In the genomic region with DNA sequence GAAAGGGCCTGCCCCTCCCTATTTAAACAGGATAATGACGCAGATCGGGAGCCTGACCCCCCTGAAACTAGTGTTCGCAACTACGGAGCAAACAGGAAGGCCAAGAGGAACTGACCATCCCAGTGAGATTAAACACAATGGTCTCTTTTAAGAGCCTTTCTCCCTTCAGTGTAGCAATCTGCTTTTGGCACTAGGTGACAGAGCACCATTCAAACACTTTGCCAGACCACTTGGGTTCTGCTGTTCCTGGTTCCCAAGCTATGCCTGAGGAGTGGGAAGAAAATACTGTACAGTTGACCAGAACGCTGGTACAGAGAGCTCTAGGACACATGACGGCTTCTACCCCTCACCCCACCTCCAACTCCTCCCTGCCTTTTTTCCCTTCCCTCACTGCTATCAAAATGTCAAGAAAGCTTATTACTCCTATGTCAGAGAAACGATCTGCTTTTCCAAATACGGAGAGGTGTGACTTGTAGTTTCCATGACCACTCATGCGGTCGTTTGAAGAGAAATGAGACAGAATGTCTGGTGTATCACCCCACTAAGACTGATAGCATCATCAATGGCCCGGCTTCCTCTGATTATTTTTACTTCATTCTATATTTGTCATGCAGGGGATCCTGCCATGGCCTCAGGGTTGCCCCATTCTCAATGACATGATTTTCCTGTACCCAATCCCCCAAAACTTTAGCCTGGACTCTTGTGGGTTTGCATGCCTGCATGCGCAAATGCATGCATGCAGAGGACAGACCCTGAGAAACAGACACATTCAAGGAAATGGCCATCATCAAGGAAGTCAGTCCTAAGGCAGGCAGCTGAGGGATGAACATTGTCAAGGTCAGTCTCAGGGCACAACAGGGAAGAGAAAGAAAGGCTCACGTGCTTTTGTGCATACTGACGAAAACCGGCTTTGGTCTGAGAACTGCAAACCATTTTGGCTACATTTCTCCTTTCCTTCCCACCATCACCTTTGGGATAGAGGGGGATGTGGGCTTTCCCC, we compare ENCODE assay signal across 1 cellular context.
TF ChIP-seq lines count a peak whose summit lies in the region.

No MANE protein-coding gene starts in this region.

TF ChIP-seq in HepG2, 621 proteins besides CTCF, POLR2A, EP300 and RAD21 (continued from another document and continues in another):
- TF ChIP-seq ZNF720 (CRISPR knock-in tag; IDR thresholded peaks at IDR 0.05) (no peak), RXRA (CRISPR knock-in tag; IDR thresholded peaks at IDR 0.05) (peak; percentile 82; the same call in 1 of the 2 replicates), ZNF263 (CRISPR knock-in tag; IDR thresholded peaks at IDR 0.05) (no peak; the same call in none of the 2 replicates), GTF2F1 (IDR thresholded peaks at IDR 0.05; ENCODE audit: low read length) (no peak), ZIK1 (CRISPR knock-in tag; IDR thresholded peaks at IDR 0.05; ENCODE audit: borderline replicate concordance, low read depth) (0 out of 2 replicates have a peak, but pooled peaks have one; percentile 78), FOXA1 (IDR thresholded peaks at IDR 0.05) (no peak), FOXA1 (CRISPR knock-in tag; IDR thresholded peaks at IDR 0.05) (peak; percentile 80), SETDB1 (CRISPR knock-in tag; IDR thresholded peaks at IDR 0.05; ENCODE audit: borderline replicate concordance) (no peak), PRPF4 (IDR thresholded peaks at IDR 0.05; ENCODE audit: low read depth, low read length, poor library complexity, severe bottlenecking) (no peak), KLF6 (CRISPR knock-in tag; IDR thresholded peaks at IDR 0.05) (no peak), ZNF556 (CRISPR knock-in tag; IDR thresholded peaks at IDR 0.05; ENCODE audit: borderline replicate concordance) (peak; percentile 81; the same call in 1 of the 2 replicates), ZKSCAN8 (CRISPR knock-in tag; IDR thresholded peaks at IDR 0.05; ENCODE audit: borderline replicate concordance) (peak; percentile 50; the same call in 1 of the 2 replicates), ZNF205 (CRISPR knock-in tag; IDR thresholded peaks at IDR 0.05) (peak; percentile 52; the same call in 1 of the 2 replicates), CAMTA2 (CRISPR knock-in tag; IDR thresholded peaks at IDR 0.05; ENCODE audit: borderline replicate concordance) (no peak), SMARCE1 (IDR thresholded peaks at IDR 0.05; ENCODE audit: borderline replicate concordance) (no peak), ZFP36L2 (CRISPR knock-in tag; IDR thresholded peaks at IDR 0.05) (no peak), HOXD1 (CRISPR knock-in tag; IDR thresholded peaks at IDR 0.05) (0 out of 2 replicates have a peak, but pooled peaks have one; percentile 23), NRL (CRISPR knock-in tag; IDR thresholded peaks at IDR 0.05; ENCODE audit: borderline replicate concordance) (no peak), ZNF557 (CRISPR knock-in tag; IDR thresholded peaks at IDR 0.05) (no peak; the same call in 1 of the 2 replicates), MAZ (IDR thresholded peaks at IDR 0.05; ENCODE audit: borderline replicate concordance, low read depth, low read length) (peak; percentile 37; the same call in 1 of the 2 replicates), MAZ (CRISPR knock-in tag; IDR thresholded peaks at IDR 0.05; ENCODE audit: low read depth) (peak; percentile 24; the same call in 1 of the 2 replicates), ZNF432 (CRISPR knock-in tag; IDR thresholded peaks at IDR 0.05; ENCODE audit: borderline replicate concordance) (no peak), SNRNP70 (IDR thresholded peaks at IDR 0.05; ENCODE audit: low read depth, low read length) (no peak), NONO (IDR thresholded peaks at IDR 0.05) (no peak), NONO (CRISPR knock-in tag; conservative IDR thresholded peaks at IDR 0.05) (peak; percentile 77; the same call in 1 of the 2 replicates), ATF7 (IDR thresholded peaks at IDR 0.05) (no peak; the same call in 1 of the 2 replicates), ATF7 (CRISPR knock-in tag; IDR thresholded peaks at IDR 0.05) (peak; percentile 80; the same call in 1 of the 2 replicates), ETV6 (CRISPR knock-in tag; conservative IDR thresholded peaks at IDR 0.05) (peak; percentile 73; the same call in 1 of the 2 replicates), MYC (CRISPR knock-in tag; IDR thresholded peaks at IDR 0.05; ENCODE audit: borderline replicate concordance) (peak; percentile 25; the same call in 1 of the 2 replicates), U2AF1 (optimal IDR thresholded peaks at IDR 0.05; ENCODE audit: low read depth, low read length) (peak; percentile 35), MED1 (CRISPR knock-in tag; IDR thresholded peaks at IDR 0.05) (peak; percentile 96), HMG20B (CRISPR knock-in tag; conservative IDR thresholded peaks at IDR 0.05) (0 out of 2 replicates have a peak, but pooled peaks have one; percentile 71), NFIC (IDR thresholded peaks at IDR 0.05; ENCODE audit: low read length) (peak; percentile 61; the same call in 1 of the 2 replicates)
- TF ChIP-seq, protein P1, sequence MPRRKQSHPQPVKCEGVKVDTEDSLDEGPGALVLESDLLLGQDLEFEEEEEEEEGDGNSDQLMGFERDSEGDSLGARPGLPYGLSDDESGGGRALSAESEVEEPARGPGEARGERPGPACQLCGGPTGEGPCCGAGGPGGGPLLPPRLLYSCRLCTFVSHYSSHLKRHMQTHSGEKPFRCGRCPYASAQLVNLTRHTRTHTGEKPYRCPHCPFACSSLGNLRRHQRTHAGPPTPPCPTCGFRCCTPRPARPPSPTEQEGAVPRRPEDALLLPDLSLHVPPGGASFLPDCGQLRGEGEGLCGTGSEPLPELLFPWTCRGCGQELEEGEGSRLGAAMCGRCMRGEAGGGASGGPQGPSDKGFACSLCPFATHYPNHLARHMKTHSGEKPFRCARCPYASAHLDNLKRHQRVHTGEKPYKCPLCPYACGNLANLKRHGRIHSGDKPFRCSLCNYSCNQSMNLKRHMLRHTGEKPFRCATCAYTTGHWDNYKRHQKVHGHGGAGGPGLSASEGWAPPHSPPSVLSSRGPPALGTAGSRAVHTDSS (CRISPR knock-in tag; conservative IDR thresholded peaks at IDR 0.05) = no peak
- TF ChIP-seq, protein P2, sequence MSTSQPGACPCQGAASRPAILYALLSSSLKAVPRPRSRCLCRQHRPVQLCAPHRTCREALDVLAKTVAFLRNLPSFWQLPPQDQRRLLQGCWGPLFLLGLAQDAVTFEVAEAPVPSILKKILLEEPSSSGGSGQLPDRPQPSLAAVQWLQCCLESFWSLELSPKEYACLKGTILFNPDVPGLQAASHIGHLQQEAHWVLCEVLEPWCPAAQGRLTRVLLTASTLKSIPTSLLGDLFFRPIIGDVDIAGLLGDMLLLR (CRISPR knock-in tag; IDR thresholded peaks at IDR 0.05) = no peak
- TF ChIP-seq, protein P3, sequence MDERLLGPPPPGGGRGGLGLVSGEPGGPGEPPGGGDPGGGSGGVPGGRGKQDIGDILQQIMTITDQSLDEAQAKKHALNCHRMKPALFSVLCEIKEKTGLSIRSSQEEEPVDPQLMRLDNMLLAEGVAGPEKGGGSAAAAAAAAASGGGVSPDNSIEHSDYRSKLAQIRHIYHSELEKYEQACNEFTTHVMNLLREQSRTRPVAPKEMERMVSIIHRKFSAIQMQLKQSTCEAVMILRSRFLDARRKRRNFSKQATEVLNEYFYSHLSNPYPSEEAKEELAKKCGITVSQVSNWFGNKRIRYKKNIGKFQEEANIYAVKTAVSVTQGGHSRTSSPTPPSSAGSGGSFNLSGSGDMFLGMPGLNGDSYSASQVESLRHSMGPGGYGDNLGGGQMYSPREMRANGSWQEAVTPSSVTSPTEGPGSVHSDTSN (CRISPR knock-in tag; IDR thresholded peaks at IDR 0.05) = peak; percentile 60; the same call in 1 of the 2 replicates
- TF ChIP-seq, protein P4, sequence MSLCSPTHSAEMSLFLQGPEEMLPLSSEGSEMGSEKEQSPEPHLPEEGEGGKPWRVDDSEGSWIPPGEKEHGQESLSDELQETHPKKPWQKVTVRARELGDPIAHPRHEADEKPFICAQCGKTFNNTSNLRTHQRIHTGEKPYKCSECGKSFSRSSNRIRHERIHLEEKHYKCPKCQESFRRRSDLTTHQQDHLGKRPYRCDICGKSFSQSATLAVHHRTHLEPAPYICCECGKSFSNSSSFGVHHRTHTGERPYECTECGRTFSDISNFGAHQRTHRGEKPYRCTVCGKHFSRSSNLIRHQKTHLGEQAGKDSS (CRISPR knock-in tag; IDR thresholded peaks at IDR 0.05; ENCODE audit: borderline replicate concordance, low read depth) = peak; percentile 66; the same call in 1 of the 2 replicates
- TF ChIP-seq, protein P5, sequence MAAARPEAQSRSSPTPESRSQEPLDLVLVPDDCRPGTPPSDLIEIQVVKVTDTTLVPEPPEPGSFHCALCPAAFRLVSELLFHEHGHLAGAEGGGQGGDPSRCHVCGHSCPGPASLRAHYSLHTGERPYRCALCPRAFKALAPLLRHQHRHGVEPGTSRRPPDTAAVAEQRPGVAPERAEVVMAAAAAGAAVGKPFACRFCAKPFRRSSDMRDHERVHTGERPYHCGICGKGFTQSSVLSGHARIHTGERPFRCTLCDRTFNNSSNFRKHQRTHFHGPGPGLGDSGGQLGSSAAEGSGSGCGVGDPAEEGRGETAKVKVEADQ (CRISPR knock-in tag; IDR thresholded peaks at IDR 0.05; ENCODE audit: borderline replicate concordance) = 0 out of 2 replicates have a peak, but pooled peaks have one; percentile 20
- TF ChIP-seq, protein P6, sequence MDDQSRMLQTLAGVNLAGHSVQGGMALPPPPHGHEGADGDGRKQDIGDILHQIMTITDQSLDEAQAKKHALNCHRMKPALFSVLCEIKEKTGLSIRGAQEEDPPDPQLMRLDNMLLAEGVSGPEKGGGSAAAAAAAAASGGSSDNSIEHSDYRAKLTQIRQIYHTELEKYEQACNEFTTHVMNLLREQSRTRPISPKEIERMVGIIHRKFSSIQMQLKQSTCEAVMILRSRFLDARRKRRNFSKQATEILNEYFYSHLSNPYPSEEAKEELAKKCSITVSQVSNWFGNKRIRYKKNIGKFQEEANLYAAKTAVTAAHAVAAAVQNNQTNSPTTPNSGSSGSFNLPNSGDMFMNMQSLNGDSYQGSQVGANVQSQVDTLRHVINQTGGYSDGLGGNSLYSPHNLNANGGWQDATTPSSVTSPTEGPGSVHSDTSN (CRISPR knock-in tag; IDR thresholded peaks at IDR 0.05; ENCODE audit: borderline replicate concordance) = no peak
- TF ChIP-seq, protein P7, sequence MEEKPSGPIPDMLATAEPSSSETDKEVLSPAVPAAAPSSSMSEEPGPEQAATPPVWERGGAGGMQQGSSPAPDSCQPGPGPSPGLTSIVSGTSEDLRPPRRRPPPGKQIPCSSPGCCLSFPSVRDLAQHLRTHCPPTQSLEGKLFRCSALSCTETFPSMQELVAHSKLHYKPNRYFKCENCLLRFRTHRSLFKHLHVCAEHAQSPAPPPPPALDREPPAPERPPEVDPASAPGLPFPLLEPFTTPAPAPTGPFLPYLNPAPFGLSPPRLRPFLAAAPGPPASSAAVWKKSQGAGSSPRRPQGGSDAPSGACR (CRISPR knock-in tag; IDR thresholded peaks at IDR 0.05) = peak; percentile 82
- TF ChIP-seq, protein P8, sequence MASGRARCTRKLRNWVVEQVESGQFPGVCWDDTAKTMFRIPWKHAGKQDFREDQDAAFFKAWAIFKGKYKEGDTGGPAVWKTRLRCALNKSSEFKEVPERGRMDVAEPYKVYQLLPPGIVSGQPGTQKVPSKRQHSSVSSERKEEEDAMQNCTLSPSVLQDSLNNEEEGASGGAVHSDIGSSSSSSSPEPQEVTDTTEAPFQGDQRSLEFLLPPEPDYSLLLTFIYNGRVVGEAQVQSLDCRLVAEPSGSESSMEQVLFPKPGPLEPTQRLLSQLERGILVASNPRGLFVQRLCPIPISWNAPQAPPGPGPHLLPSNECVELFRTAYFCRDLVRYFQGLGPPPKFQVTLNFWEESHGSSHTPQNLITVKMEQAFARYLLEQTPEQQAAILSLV (CRISPR knock-in tag; IDR thresholded peaks at IDR 0.05; ENCODE audit: borderline replicate concordance) = no peak
- TF ChIP-seq, protein P9, sequence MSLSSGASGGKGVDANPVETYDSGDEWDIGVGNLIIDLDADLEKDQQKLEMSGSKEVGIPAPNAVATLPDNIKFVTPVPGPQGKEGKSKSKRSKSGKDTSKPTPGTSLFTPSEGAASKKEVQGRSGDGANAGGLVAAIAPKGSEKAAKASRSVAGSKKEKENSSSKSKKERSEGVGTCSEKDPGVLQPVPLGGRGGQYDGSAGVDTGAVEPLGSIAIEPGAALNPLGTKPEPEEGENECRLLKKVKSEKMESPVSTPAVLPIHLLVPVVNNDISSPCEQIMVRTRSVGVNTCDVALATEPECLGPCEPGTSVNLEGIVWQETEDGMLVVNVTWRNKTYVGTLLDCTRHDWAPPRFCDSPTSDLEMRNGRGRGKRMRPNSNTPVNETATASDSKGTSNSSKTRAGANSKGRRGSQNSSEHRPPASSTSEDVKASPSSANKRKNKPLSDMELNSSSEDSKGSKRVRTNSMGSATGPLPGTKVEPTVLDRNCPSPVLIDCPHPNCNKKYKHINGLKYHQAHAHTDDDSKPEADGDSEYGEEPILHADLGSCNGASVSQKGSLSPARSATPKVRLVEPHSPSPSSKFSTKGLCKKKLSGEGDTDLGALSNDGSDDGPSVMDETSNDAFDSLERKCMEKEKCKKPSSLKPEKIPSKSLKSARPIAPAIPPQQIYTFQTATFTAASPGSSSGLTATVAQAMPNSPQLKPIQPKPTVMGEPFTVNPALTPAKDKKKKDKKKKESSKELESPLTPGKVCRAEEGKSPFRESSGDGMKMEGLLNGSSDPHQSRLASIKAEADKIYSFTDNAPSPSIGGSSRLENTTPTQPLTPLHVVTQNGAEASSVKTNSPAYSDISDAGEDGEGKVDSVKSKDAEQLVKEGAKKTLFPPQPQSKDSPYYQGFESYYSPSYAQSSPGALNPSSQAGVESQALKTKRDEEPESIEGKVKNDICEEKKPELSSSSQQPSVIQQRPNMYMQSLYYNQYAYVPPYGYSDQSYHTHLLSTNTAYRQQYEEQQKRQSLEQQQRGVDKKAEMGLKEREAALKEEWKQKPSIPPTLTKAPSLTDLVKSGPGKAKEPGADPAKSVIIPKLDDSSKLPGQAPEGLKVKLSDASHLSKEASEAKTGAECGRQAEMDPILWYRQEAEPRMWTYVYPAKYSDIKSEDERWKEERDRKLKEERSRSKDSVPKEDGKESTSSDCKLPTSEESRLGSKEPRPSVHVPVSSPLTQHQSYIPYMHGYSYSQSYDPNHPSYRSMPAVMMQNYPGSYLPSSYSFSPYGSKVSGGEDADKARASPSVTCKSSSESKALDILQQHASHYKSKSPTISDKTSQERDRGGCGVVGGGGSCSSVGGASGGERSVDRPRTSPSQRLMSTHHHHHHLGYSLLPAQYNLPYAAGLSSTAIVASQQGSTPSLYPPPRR (CRISPR knock-in tag; IDR thresholded peaks at IDR 0.05; ENCODE audit: borderline replicate concordance) = peak; percentile 83; the same call in 1 of the 2 replicates
- TF ChIP-seq, protein P10, sequence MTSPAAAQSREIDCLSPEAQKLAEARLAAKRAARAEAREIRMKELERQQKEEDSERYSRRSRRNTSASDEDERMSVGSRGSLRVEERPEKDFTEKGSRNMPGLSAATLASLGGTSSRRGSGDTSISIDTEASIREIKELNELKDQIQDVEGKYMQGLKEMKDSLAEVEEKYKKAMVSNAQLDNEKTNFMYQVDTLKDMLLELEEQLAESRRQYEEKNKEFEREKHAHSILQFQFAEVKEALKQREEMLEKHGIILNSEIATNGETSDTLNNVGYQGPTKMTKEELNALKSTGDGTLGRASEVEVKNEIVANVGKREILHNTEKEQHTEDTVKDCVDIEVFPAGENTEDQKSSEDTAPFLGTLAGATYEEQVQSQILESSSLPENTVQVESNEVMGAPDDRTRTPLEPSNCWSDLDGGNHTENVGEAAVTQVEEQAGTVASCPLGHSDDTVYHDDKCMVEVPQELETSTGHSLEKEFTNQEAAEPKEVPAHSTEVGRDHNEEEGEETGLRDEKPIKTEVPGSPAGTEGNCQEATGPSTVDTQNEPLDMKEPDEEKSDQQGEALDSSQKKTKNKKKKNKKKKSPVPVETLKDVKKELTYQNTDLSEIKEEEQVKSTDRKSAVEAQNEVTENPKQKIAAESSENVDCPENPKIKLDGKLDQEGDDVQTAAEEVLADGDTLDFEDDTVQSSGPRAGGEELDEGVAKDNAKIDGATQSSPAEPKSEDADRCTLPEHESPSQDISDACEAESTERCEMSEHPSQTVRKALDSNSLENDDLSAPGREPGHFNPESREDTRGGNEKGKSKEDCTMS (CRISPR knock-in tag; conservative IDR thresholded peaks at IDR 0.05) = 0 out of 2 replicates have a peak, but pooled peaks have one; percentile 67
